1 cellular context compared by ENCODE assay signal in the genomic region with DNA sequence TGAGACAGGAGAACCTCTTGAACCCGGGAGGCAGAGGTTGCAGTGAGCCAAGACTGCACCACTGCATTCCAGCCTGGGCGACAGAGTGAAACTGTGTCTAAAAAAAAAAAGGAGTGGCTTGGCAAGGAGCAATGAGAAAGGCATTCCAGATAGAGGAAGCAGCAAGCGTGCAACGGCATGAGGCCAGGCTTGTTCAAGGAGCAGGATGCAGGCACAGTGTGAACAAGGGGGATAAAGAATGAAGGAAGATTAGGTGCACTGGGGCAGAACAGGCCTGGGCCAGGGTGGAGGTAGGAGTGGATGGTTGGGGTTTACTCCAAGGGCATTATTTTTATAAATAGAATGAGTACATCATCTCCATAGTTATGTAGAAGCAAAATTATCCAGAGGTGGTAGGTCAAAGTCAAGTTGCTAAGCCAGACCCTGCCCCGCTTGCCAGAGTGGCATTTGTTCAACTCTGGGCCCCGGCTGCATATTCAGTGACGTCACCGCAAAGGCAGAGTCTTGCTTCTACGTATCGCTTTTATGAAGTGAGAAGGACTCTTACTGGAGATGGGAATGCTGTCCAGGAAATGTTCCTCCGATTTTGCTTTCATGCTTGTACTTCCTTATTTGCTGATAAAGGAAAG.
TF ChIP-seq lines count a peak whose summit lies in the region.

No MANE protein-coding gene starts in this region.

TF ChIP-seq in endothelial cell of umbilical vein, 7 proteins besides CTCF, POLR2A, EP300 and RAD21:
- TF ChIP-seq MYC (IDR thresholded peaks at IDR 0.05; ENCODE audit: low read depth, low read length) (no peak), JUN (IDR thresholded peaks at IDR 0.05; ENCODE audit: borderline replicate concordance, insufficient read depth, insufficient read length, low read depth) (peak; percentile 17), POLR2AphosphoS5 (IDR thresholded peaks at IDR 0.05; ENCODE audit: insufficient read depth, low read depth, low read length) (no peak), FOS (IDR thresholded peaks at IDR 0.05; ENCODE audit: borderline replicate concordance, insufficient read depth, low read length) (no peak)
